Comparison of ENCODE assay signal across 11 cellular contexts in the genomic region with DNA sequence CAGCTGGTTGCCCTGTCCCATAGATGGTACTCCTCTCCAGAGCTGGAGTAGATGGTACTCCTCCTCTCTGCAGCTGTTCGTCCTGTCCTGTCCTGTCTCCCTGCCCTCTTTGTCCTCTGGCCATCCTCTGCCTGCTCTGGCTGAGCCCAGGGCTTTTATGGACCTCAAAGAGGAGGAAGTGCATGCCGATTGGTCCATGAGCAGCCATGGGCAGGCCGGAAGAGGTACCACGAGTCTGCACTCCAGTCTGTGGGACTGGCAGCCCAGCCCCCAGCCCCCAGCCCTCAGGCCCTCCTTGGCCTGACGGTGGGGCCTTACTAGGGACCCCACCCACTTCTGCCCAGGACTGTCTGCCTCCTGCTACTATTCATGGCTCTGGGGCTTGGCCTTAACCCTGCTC. TPM values are rescaled to one million over a fixed set of nuclear protein-coding genes. Genes with fewer than 3 reads are reported as not detected.
"Had no signal": no experiment of that assay in that cellular context is flagged by ENCODE, and none has a peak within 500 bp of the region (broad histone marks: within the 10 kb centered on the region; RNA-seq: fewer than 3 reads in every experiment).

No MANE protein-coding gene starts in this region.

- H3K36me3 ChIP-seq: HAP-1 had no signal

- H3K4me3 ChIP-seq: GM23338, HAP-1, K562 had no signal

- ATAC-seq: GM23338, HCT116, K562 had no signal

- H3K4me2 ChIP-seq: GM23338 had no signal

- H3K27ac ChIP-seq: HL-60 had no signal

- H2AFZ ChIP-seq: GM23338 had no signal

- FAIRE-seq: K562 had no signal

- DNase-seq: H7, HFFc6, IMR-90, KG1 had no signal

- H3K4me1 ChIP-seq: HAP-1 had no signal

RNA-seq across cellular contexts. Expression of a gene that starts 27.0 kb away (rescaled TPM):
- total RNA-seq: H7, HFFc6, K562 had no signal
- polyA plus RNA-seq: K562 had no signal

RNA-seq across cellular contexts. Expression of a gene that starts 27.2 kb away (rescaled TPM):
- total RNA-seq: H4, K562 had no signal
- polyA plus RNA-seq: K562 had no signal

RNA-seq across cellular contexts. Expression of a gene that starts 47.2 kb away (rescaled TPM):
- total RNA-seq: HT1080 had no signal

RNA-seq across cellular contexts. Expression of a gene that starts 50.8 kb away (rescaled TPM):
- total RNA-seq: GM23338, H4, HFFc6, HT1080, IMR-90, K562 had no signal
- polyA plus RNA-seq: GM23338, IMR-90, K562 had no signal
